In the genomic region with DNA sequence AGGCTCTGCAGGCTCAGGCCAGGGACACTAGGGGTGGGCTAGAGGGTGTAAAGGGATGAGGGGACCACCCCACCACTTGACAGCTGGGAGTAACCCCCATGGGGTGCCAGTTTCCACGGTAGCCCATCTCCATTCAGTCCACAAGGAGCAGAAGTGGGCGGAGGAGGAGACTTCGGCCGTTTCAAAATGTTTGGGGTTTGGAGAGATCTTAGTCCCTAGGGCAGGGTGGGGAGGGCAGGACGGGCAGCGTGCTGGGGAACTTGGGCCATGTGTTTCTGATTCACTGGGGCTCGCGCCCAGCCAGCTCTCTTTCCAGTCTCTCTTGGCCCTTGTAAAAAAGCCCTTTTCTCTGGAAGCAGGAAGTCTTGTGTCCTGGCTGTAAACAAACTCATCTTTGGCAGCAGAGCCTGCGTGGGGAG, we compare ENCODE assay signal across 10 cellular contexts. TPM values are rescaled to one million over a fixed set of nuclear protein-coding genes. Genes with fewer than 3 reads are reported as not detected.
DNase-seq lines count a peak whose midpoint lies in the region; ATAC-seq, FAIRE-seq and TF ChIP-seq lines count a peak whose summit lies in the region.
"Had no signal": no experiment of that assay in that cellular context is flagged by ENCODE, and none has a peak within 500 bp of the region (broad histone marks: within the 10 kb centered on the region; RNA-seq: fewer than 3 reads in every experiment).

No MANE protein-coding gene starts in this region.

- peak overlapping the region; percentile 99 for H3K9ac ChIP-seq in Loucy (ENCODE audit: low read depth, low read length, poor library complexity, severe bottlenecking)
- H3K9ac ChIP-seq in duodenal mucosa (ENCODE audit: low read depth in 1 of 2, low read length in 2 of 2): peak overlapping the region in 1 of 2 donors; percentile 41

- H3K79me2 ChIP-seq in Loucy (ENCODE audit: insufficient read depth, low read length): peaks cover 36% of the 10 kb centered on the region

- H3K4me2 ChIP-seq in A549 (peak overlapping the region; percentile 34; the same call in 2 of the 3 replicates), Loucy (ENCODE audit: low read depth, low read length, poor library complexity, severe bottlenecking) (peak overlapping the region; percentile 96)

- peaks cover 4% of the 10 kb centered on the region; the same call in 1 of the 2 replicates for H3F3A ChIP-seq in Loucy (ENCODE audit: low read depth)

- FAIRE-seq in A549 (lab: Jason Lieb, UNC): no peak

- TF ChIP-seq CTCF in A549 (IDR thresholded peaks at IDR 0.05) (no peak), Loucy (conservative IDR thresholded peaks at IDR 0.05; ENCODE audit: low read length) (no peak)

- no peak overlapping the region for H2AFZ ChIP-seq in Loucy (ENCODE audit: low read length)

- no peaks in the 10 kb centered on the region for H4K20me1 ChIP-seq in Loucy (ENCODE audit: insufficient read depth, low read length, poor library complexity, severe bottlenecking)

- H3K27ac ChIP-seq in A549 (peak overlapping the region; percentile 46 to 76; a peak in 4 of 6 replicates), duodenal mucosa (ENCODE audit: low read depth, low read length) (peak overlapping the region; percentile 84)

- no peaks in the 10 kb centered on the region for H3K36me3 ChIP-seq in Loucy (ENCODE audit: insufficient read depth, low read length)
- H3K36me3 ChIP-seq in duodenal mucosa (ENCODE audit: control insufficient read depth in 1 of 2, insufficient read depth in 2 of 2, low read length in 2 of 2): no peaks in the 10 kb centered on the region

- TF ChIP-seq POLR2A in A549 (IDR thresholded peaks at IDR 0.05; ENCODE audit: low read length): no peak

- CTCF ChIA-PET in A549 (lab: Yijun Ruan, JAX): interaction anchor here (1.0 to 7.7 kb wide), 14 partner anchors 10 to 152 kb away, joined by 3 to 75 read pairs (median 8); a partner anchor contains a TSS

- 67% methylated on average over 9 of the region's 9 CpGs for WGBS in A549 (ENCODE audit: missing lambda C conversion rate)

- no peaks in the 10 kb centered on the region for H3K9me3 ChIP-seq in A549
- no peaks in the 10 kb centered on the region for H3K9me3 ChIP-seq in Loucy (ENCODE audit: insufficient read depth, low read depth, low read length)
- H3K9me3 ChIP-seq in duodenal mucosa (ENCODE audit: control insufficient read depth in 1 of 2, low read length in 2 of 2): no peaks in the 10 kb centered on the region

- no peak for TF ChIP-seq RAD21 in A549 (conservative IDR thresholded peaks at IDR 0.05 in 1 of 2, IDR thresholded peaks at IDR 0.05 in 1 of 2)

- ATAC-seq in A549: peak in 1 of 2 experiments; percentile 20; a peak in 3 of 6 replicates
- ATAC-seq in GM19463 (IDR thresholded peaks at IDR 0.05; ENCODE audit: unreplicated experiment): no peak
- ATAC-seq in GM19035 (IDR thresholded peaks at IDR 0.05; ENCODE audit: unreplicated experiment): no peak
- ATAC-seq in GM19452 (IDR thresholded peaks at IDR 0.05; ENCODE audit: unreplicated experiment): no peak
- no peak for ATAC-seq in HG02981 (IDR thresholded peaks at IDR 0.05; ENCODE audit: unreplicated experiment)

- DNase-seq in A549 (ENCODE audit: low read depth in 1 of 2, low spot score in 1 of 2) (no peak), mucosa of gallbladder (ENCODE audit: low spot score) (peak; percentile 68)
- DNase-seq: cerebellar nuclear complex, KG1 had no signal

- POLR2A ChIA-PET in A549 (lab: Yijun Ruan, JAX): no interaction called here

- H3K4me3 ChIP-seq in A549: no peak overlapping the region
- peak overlapping the region; percentile 93 for H3K4me3 ChIP-seq in Loucy (ENCODE audit: low read length, poor library complexity, severe bottlenecking)
- H3K4me3 ChIP-seq in duodenal mucosa (ENCODE audit: low read depth in 1 of 2, low read length in 2 of 2): no peak overlapping the region

- no peaks in the 10 kb centered on the region for H3K9me2 ChIP-seq in Loucy (replicated peaks; ENCODE audit: low read depth, low read length)

- H3K4me1 ChIP-seq in A549: peaks cover 24% of the 10 kb centered on the region
- H3K4me1 ChIP-seq in Loucy (ENCODE audit: insufficient read depth, low read length, poor library complexity, severe bottlenecking): peaks cover 46% of the 10 kb centered on the region
- H3K4me1 ChIP-seq in duodenal mucosa (ENCODE audit: control insufficient read depth in 1 of 2, insufficient read depth in 2 of 2, low read length in 2 of 2): peaks cover 29 to 44% of the 10 kb centered on the region in 2 donors

- H3K27me3 ChIP-seq in Loucy (ENCODE audit: insufficient read depth, low read length, poor library complexity, severe bottlenecking) (no peaks in the 10 kb centered on the region), duodenal mucosa (ENCODE audit: control insufficient read depth in 1 of 2, insufficient read depth in 2 of 2, low read length in 2 of 2) (no peaks in the 10 kb centered on the region)

- TF ChIP-seq EP300 in A549 (IDR thresholded peaks at IDR 0.05): no peak

TF ChIP-seq in A549, 52 proteins besides CTCF, POLR2A, EP300 and RAD21:
- TF ChIP-seq CBX8 (IDR thresholded peaks at IDR 0.05) (no peak), MAZ (IDR thresholded peaks at IDR 0.05; ENCODE audit: borderline replicate concordance, low read depth, low read length) (no peak), FOSL2 (IDR thresholded peaks at IDR 0.05) (no peak), FOSL2 (CRISPR knock-in tag; IDR thresholded peaks at IDR 0.05) (no peak), NFE2L2 (conservative IDR thresholded peaks at IDR 0.05; ENCODE audit: low read length) (no peak), MYC (IDR thresholded peaks at IDR 0.05; ENCODE audit: borderline replicate concordance, low read length) (no peak), PHF8 (IDR thresholded peaks at IDR 0.05; ENCODE audit: borderline replicate concordance, low read depth) (no peak), SMC3 (IDR thresholded peaks at IDR 0.05) (no peak), HOXB13 (CRISPR knock-in tag; IDR thresholded peaks at IDR 0.05; ENCODE audit: low read depth) (no peak), KDM5A (IDR thresholded peaks at IDR 0.05) (no peak), HOXB5 (CRISPR knock-in tag; IDR thresholded peaks at IDR 0.05) (no peak)
- TF ChIP-seq, protein P1, sequence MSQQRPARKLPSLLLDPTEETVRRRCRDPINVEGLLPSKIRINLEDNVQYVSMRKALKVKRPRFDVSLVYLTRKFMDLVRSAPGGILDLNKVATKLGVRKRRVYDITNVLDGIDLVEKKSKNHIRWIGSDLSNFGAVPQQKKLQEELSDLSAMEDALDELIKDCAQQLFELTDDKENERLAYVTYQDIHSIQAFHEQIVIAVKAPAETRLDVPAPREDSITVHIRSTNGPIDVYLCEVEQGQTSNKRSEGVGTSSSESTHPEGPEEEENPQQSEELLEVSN (IDR thresholded peaks at IDR 0.05; ENCODE audit: borderline replicate concordance, low read depth): no peak

RNA-seq across cellular contexts. Expression of a gene that starts 8.3 kb away (rescaled TPM):
- polyA plus RNA-seq in A549 (2011; rRNA removed) (1.1 and 1.2 TPM in 2 replicates), A549 (2017; fragmentation: RNase III; extraction: RNeasy Plus Mini Kit Qiagen cat#74134 plus additional on column Dnase treatment) (1.1 to 2.0 TPM (median 1.3 TPM) in 3 replicates)
- polyA plus RNA-seq in A549 (2012; cell fraction: cytosol; rRNA removed): 0.56 and 1.0 TPM in 2 replicates
- polyA plus RNA-seq in A549 (2012; cell fraction: nucleus; rRNA removed): 0.54 and 0.76 TPM in 2 replicates
- 1.4 and 2.2 TPM in 2 replicates for polyA minus RNA-seq in A549 (2011; rRNA and poly(A)+ RNA removed)
- total RNA-seq in mucosa of gallbladder: 14.7 TPM

RNA-seq across cellular contexts. Expression of a gene that starts 10.6 kb away (rescaled TPM):
- 0.26 TPM in 1 of 2 replicates, not detected in the other for polyA plus RNA-seq in A549 (2011; rRNA removed)
- polyA plus RNA-seq in A549 (2012; cell fraction: cytosol; rRNA removed): not detected in 2 replicates
- 0.06 and 0.07 TPM in 2 replicates for polyA plus RNA-seq in A549 (2012; cell fraction: nucleus; rRNA removed)
- not detected in 3 replicates for polyA plus RNA-seq in A549 (2017; fragmentation: RNase III; extraction: RNeasy Plus Mini Kit Qiagen cat#74134 plus additional on column Dnase treatment)
- not detected in 2 replicates for polyA minus RNA-seq in A549 (2011; rRNA and poly(A)+ RNA removed)
- total RNA-seq in mucosa of gallbladder: 4.3 TPM

RNA-seq across cellular contexts. Expression of a gene that starts 28.0 kb away (rescaled TPM):
- 14.0 and 19.9 TPM in 2 replicates for polyA plus RNA-seq in A549 (2011; rRNA removed)
- polyA plus RNA-seq in A549 (2012; cell fraction: cytosol; rRNA removed): 37.0 and 54.6 TPM in 2 replicates
- 149 and 184 TPM in 2 replicates for polyA plus RNA-seq in A549 (2012; cell fraction: nucleus; rRNA removed)
- polyA plus RNA-seq in A549 (2017; fragmentation: RNase III; extraction: RNeasy Plus Mini Kit Qiagen cat#74134 plus additional on column Dnase treatment): 42.9 to 50.2 TPM (median 46.0 TPM) in 3 replicates
- 17.4 and 22.8 TPM in 2 replicates for polyA minus RNA-seq in A549 (2011; rRNA and poly(A)+ RNA removed)
- 48.8 TPM for total RNA-seq in mucosa of gallbladder

RNA-seq across cellular contexts. Expression of a gene that starts 56.4 kb away (rescaled TPM):
- polyA plus RNA-seq in A549 (2011; rRNA removed): 0.74 and 0.78 TPM in 2 replicates
- polyA plus RNA-seq in A549 (2012; cell fraction: cytosol; rRNA removed): 0.16 and 0.44 TPM in 2 replicates
- polyA plus RNA-seq in A549 (2012; cell fraction: nucleus; rRNA removed): 0.26 and 0.36 TPM in 2 replicates
- polyA plus RNA-seq in A549 (2017; fragmentation: RNase III; extraction: RNeasy Plus Mini Kit Qiagen cat#74134 plus additional on column Dnase treatment): 0.30 to 0.59 TPM (median 0.41 TPM) in 3 replicates
- 0.25 and 0.58 TPM in 2 replicates for polyA minus RNA-seq in A549 (2011; rRNA and poly(A)+ RNA removed)
- 2.4 TPM for total RNA-seq in mucosa of gallbladder
